ENCODE assay signal across 8 cellular contexts in the genomic region with DNA sequence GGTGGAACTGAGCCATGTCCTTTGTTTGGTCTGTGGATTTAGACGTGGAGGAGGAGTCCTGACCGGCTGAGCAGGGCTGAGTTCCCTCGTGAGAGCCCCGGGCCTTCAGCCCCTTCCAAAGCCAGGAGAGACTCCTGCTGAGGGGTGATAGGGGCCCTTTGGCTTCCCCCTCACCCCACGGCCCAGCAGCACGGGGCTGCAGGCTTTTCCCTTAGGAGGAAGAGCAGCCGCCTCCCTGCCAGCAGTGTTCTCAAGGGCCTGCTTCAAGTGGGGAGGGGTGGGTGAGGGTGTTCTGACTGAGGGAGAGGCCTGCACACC. TPM values are rescaled to one million over a fixed set of nuclear protein-coding genes. Genes with fewer than 3 reads are reported as not detected.
DNase-seq lines count a peak whose midpoint lies in the region; ATAC-seq and TF ChIP-seq lines count a peak whose summit lies in the region.

No MANE protein-coding gene starts in this region.

- H3K27me3 ChIP-seq in SK-N-SH (ENCODE audit: insufficient read depth) (no peaks in the 10 kb centered on the region), gastroesophageal sphincter (peaks cover 6% of the 10 kb centered on the region)

- DNase-seq in SK-N-SH, result peak; percentile 50
- DNase-seq in T-cell, result no peak
- no peak for DNase-seq in stimulated activated CD4-positive, alpha-beta T cell treated with anti-CD3 and anti-CD28 coated beads, Interleukin-4, amount 100 ng/mL, for 24 hours

- WGBS in SK-N-SH (ENCODE audit: low lambda C conversion rate), result 77% methylated on average over 4 of the region's 7 CpGs
- 41% methylated on average over 2 of the region's 7 CpGs; no CpG with 5 or more reads in 1 of the 2 donors for WGBS in gastroesophageal sphincter (ENCODE audit: low coverage in 1 of 2), 2 donors

- CTCF ChIA-PET in SK-N-SH (lab: Yijun Ruan, JAX), result interaction anchor here (0.7 to 27.2 kb wide), 6 partner anchors 12 to 167 kb away, joined by 3 to 708 read pairs (median 10); partner anchors contain the start of gene ACE
- CTCF ChIA-PET in T-cell (lab: Charles Lee), result no interaction called here

- POLR2A ChIA-PET in SK-N-SH (lab: Yijun Ruan, JAX) (interaction anchor here (7.3 to 10.2 kb wide), 3 partner anchors 7 to 30 kb away, joined by 60 to 572 read pairs (median 212); partner anchors contain the start of gene ACE), T-cell (lab: Charles Lee) (interaction anchor here in 1 of 2 donors (0.6 kb wide), 1 partner anchor 249 kb away, joined by 3 read pairs; no protein-coding TSS in a partner anchor)

- TF ChIP-seq CTCF in SK-N-SH (IDR thresholded peaks at IDR 0.05) (no peak), gastroesophageal sphincter (IDR thresholded peaks at IDR 0.05) (no peak)

- H3K9me2 ChIP-seq in SK-N-SH, result no peaks in the 10 kb centered on the region

- H3K9me3 Mint-ChIP-seq in T-cell, result no peaks in the 10 kb centered on the region
- no peaks in the 10 kb centered on the region for H3K9me3 Mint-ChIP-seq in stimulated activated memory B cell treated with anti-CD40 and anti-IgM and Interleukin-4, amounts not matched to agents 10 μg/mL and 1 μg/mL and 100 μg/mL, for 72 hours

- TF ChIP-seq RAD21 in SK-N-SH (IDR thresholded peaks at IDR 0.05; ENCODE audit: low read length), result no peak

- no peaks in the 10 kb centered on the region for H4K20me1 ChIP-seq in SK-N-SH (ENCODE audit: insufficient read depth)

- no peak overlapping the region for H3K9ac ChIP-seq in SK-N-SH

- peak overlapping the region; percentile 80 to 89 for H3K27ac Mint-ChIP-seq in T-cell
- H3K27ac Mint-ChIP-seq in stimulated activated memory B cell treated with anti-CD40 and anti-IgM and Interleukin-4, amounts not matched to agents 10 μg/mL and 1 μg/mL and 100 μg/mL, for 72 hours, result peak overlapping the region; percentile 69

- H3K36me3 ChIP-seq in SK-N-SH (replicated peaks in 1 of 2; ENCODE audit: control insufficient read depth in 1 of 2, insufficient read depth in 2 of 2, low read length in 1 of 2), result no peaks in the 10 kb centered on the region
- no peaks in the 10 kb centered on the region for H3K36me3 ChIP-seq in gastroesophageal sphincter

- peaks cover 23 to 44% (median 26%) of the 10 kb centered on the region in 3 donors for H3K4me1 Mint-ChIP-seq in T-cell
- peaks cover 12% of the 10 kb centered on the region for H3K4me1 Mint-ChIP-seq in stimulated activated memory B cell treated with anti-CD40 and anti-IgM and Interleukin-4, amounts not matched to agents 10 μg/mL and 1 μg/mL and 100 μg/mL, for 72 hours

- H3K4me3 ChIP-seq in SK-N-SH (ENCODE audit: low read depth in 2 of 2, low read length in 1 of 2) (no peak overlapping the region), gastroesophageal sphincter (no peak overlapping the region)

- no peak for TF ChIP-seq POLR2A in gastroesophageal sphincter (IDR thresholded peaks at IDR 0.05)

- H3K36me3 Mint-ChIP-seq in T-cell, result no peaks in the 10 kb centered on the region
- no peaks in the 10 kb centered on the region for H3K36me3 Mint-ChIP-seq in stimulated activated memory B cell treated with anti-CD40 and anti-IgM and Interleukin-4, amounts not matched to agents 10 μg/mL and 1 μg/mL and 100 μg/mL, for 72 hours

- no peaks in the 10 kb centered on the region for H3K9me3 ChIP-seq in SK-N-SH
- no peaks in the 10 kb centered on the region for H3K9me3 ChIP-seq in gastroesophageal sphincter

- no peak overlapping the region for H3K4me2 ChIP-seq in SK-N-SH

- no peaks in the 10 kb centered on the region; the same call in 1 of the 2 replicates for H3K79me2 ChIP-seq in SK-N-SH (ENCODE audit: insufficient read depth)

- H3K4me1 ChIP-seq in SK-N-SH (ENCODE audit: control insufficient read depth in 1 of 2, insufficient read depth in 2 of 2, low read depth in 1 of 2, low read length in 1 of 2) (peaks cover 8 to 64% of the 10 kb centered on the region in 2 experiments; a peak in 3 of 4 replicates), gastroesophageal sphincter (peaks cover 0 to 37% (median 14%) of the 10 kb centered on the region in 3 donors)

- H3K27ac ChIP-seq in SK-N-SH (ENCODE audit: low read depth in 2 of 2, low read length in 1 of 2) (peak overlapping the region in 1 of 2 experiments; percentile 99; a peak in 2 of 4 replicates), gastroesophageal sphincter (peak overlapping the region in 3 of 4 donors; percentile 80 to 85 (median 85))

- H2AFZ ChIP-seq in SK-N-SH (ENCODE audit: low read depth), result no peak overlapping the region

- H3F3A ChIP-seq in SK-N-SH (replicated peaks; ENCODE audit: insufficient read depth), result peaks cover 26% of the 10 kb centered on the region

- ATAC-seq in SK-N-SH treated with all-trans-retinoic acid at 6 μM for 48 hours, result no peak
- ATAC-seq in T-cell (replicated peaks in 1 of 4), result no peak
- ATAC-seq in gastroesophageal sphincter, result no peak
- ATAC-seq in stimulated activated memory B cell treated with anti-CD40 and anti-IgM and Interleukin-4, amounts not matched to agents 10 μg/mL and 1 μg/mL and 100 μg/mL, for 72 hours, result no peak
- no peak for ATAC-seq in HG03354 (IDR thresholded peaks at IDR 0.05; ENCODE audit: poor library complexity, severe bottlenecking, unreplicated experiment)
- ATAC-seq in activated CD4-positive, CD25-positive, alpha-beta regulatory T cell treated with anti-CD3 and anti-CD28 coated beads, Interleukin-2, amount 50 U/mL, for 24 hours, result no peak

- H3K4me3 Mint-ChIP-seq in T-cell, result peak overlapping the region; percentile 70 to 77 (median 71)
- no peak overlapping the region for H3K4me3 Mint-ChIP-seq in stimulated activated memory B cell treated with anti-CD40 and anti-IgM and Interleukin-4, amounts not matched to agents 10 μg/mL and 1 μg/mL and 100 μg/mL, for 72 hours

- peaks cover 0 to 6% of the 10 kb centered on the region in 2 donors for H3K27me3 Mint-ChIP-seq in T-cell
- no peaks in the 10 kb centered on the region for H3K27me3 Mint-ChIP-seq in stimulated activated memory B cell treated with anti-CD40 and anti-IgM and Interleukin-4, amounts not matched to agents 10 μg/mL and 1 μg/mL and 100 μg/mL, for 72 hours

- TF ChIP-seq EP300 in SK-N-SH (IDR thresholded peaks at IDR 0.05; ENCODE audit: borderline replicate concordance in 1 of 2, low read depth in 1 of 2, low read length in 1 of 2), result no peak
- TF ChIP-seq EP300 in gastroesophageal sphincter (IDR thresholded peaks at IDR 0.05), result no peak

TF ChIP-seq in SK-N-SH, 30 proteins besides CTCF, POLR2A, EP300 and RAD21 (continues in another document):
- TF ChIP-seq, protein P1, sequence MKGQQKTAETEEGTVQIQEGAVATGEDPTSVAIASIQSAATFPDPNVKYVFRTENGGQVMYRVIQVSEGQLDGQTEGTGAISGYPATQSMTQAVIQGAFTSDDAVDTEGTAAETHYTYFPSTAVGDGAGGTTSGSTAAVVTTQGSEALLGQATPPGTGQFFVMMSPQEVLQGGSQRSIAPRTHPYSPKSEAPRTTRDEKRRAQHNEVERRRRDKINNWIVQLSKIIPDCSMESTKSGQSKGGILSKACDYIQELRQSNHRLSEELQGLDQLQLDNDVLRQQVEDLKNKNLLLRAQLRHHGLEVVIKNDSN (IDR thresholded peaks at IDR 0.05; ENCODE audit: borderline replicate concordance, low read depth), result no peak
- TF ChIP-seq GABPA (IDR thresholded peaks at IDR 0.05; ENCODE audit: low read depth) (no peak), GATA2 (CRISPR knock-in tag; IDR thresholded peaks at IDR 0.05) (no peak), FOXJ3 (CRISPR knock-in tag; IDR thresholded peaks at IDR 0.05) (no peak), RCOR1 (IDR thresholded peaks at IDR 0.05; ENCODE audit: low read length) (no peak), PBX3 (IDR thresholded peaks at IDR 0.05) (no peak)

TF ChIP-seq in SK-N-SH treated with all-trans-retinoic acid at 6 μM for 48 hours, 23 proteins besides CTCF, POLR2A, EP300 and RAD21 (continues in another document):
- TF ChIP-seq, protein P2, sequence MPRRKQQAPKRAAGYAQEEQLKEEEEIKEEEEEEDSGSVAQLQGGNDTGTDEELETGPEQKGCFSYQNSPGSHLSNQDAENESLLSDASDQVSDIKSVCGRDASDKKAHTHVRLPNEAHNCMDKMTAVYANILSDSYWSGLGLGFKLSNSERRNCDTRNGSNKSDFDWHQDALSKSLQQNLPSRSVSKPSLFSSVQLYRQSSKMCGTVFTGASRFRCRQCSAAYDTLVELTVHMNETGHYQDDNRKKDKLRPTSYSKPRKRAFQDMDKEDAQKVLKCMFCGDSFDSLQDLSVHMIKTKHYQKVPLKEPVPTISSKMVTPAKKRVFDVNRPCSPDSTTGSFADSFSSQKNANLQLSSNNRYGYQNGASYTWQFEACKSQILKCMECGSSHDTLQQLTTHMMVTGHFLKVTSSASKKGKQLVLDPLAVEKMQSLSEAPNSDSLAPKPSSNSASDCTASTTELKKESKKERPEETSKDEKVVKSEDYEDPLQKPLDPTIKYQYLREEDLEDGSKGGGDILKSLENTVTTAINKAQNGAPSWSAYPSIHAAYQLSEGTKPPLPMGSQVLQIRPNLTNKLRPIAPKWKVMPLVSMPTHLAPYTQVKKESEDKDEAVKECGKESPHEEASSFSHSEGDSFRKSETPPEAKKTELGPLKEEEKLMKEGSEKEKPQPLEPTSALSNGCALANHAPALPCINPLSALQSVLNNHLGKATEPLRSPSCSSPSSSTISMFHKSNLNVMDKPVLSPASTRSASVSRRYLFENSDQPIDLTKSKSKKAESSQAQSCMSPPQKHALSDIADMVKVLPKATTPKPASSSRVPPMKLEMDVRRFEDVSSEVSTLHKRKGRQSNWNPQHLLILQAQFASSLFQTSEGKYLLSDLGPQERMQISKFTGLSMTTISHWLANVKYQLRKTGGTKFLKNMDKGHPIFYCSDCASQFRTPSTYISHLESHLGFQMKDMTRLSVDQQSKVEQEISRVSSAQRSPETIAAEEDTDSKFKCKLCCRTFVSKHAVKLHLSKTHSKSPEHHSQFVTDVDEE (CRISPR knock-in tag; IDR thresholded peaks at IDR 0.05), result no peak
- TF ChIP-seq SNAI2 (CRISPR knock-in tag; IDR thresholded peaks at IDR 0.05) (no peak), TCF4 (CRISPR knock-in tag; IDR thresholded peaks at IDR 0.05; ENCODE audit: borderline replicate concordance) (no peak), ISL1 (CRISPR knock-in tag; IDR thresholded peaks at IDR 0.05) (no peak)

RNA-seq across cellular contexts. Expression of gene CYB561, which starts 1.5 kb away (rescaled TPM):
- 28.3 and 38.6 TPM in 2 replicates for polyA plus RNA-seq in SK-N-SH (2012; rRNA removed)
- polyA plus RNA-seq in SK-N-SH (2012; cell fraction: cytosol; rRNA removed), result 20.6 and 28.6 TPM in 2 replicates
- 47.2 and 48.4 TPM in 2 replicates for polyA plus RNA-seq in SK-N-SH (2012; cell fraction: nucleus; rRNA removed)
- total RNA-seq in T-cell, result 10 to 100 TPM; 15.5 to 64.1 (median 34.0) TPM
- 10 to 100 TPM in 3 of 4 donors, 1 to 10 TPM in 1; 7.9 to 17.7 (median 15.0) TPM for total RNA-seq in gastroesophageal sphincter

RNA-seq across cellular contexts. Expression of gene ACE, which starts 29.2 kb away (rescaled TPM):
- 6.3 and 12.1 TPM in 2 replicates for polyA plus RNA-seq in SK-N-SH (2012; rRNA removed)
- 6.0 and 10.9 TPM in 2 replicates for polyA plus RNA-seq in SK-N-SH (2012; cell fraction: cytosol; rRNA removed)
- polyA plus RNA-seq in SK-N-SH (2012; cell fraction: nucleus; rRNA removed), result 34.5 and 42.3 TPM in 2 replicates
- 10 to 100 TPM in 3 of 5 donors, 1 to 10 TPM in 2; 4.1 to 37.0 (median 12.8) TPM for total RNA-seq in T-cell
- total RNA-seq in gastroesophageal sphincter, result 10 to 100 TPM in 1 of 4 donors, 1 to 10 TPM in 3; 4.8 to 10.4 (median 8.2) TPM
